7 cellular contexts compared by ENCODE assay signal in the genomic region with DNA sequence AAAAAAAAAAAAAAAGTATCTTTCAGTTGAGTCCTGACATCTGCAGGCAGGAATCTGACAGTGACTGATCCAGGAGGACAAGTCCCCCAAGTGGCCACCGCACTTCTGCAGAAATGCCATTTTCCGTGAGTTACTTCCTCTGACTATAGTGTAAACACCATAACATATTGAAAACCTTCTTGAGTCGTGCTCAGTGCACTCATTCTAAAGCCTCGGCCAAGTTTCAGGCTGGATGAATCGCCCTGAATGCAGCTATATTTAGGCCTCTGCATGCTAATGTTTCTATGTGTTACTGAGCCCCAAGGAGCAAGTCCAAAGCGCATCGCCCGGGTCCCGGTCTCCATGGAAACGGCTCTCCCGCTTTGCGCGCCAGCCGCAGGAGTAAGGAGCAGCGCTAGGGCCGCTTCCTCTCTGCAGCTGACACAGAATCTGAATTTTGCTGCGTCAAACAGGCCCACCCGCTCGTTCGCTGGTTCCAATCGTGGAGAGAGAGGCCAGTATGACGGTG.
A peak's percentile ranks its signal among the peaks of the same experiment; 100 is the strongest.
DNase-seq lines count a peak whose midpoint lies in the region; ATAC-seq and TF ChIP-seq lines count a peak whose summit lies in the region.

No MANE protein-coding gene starts in this region.

- H3K4me3 ChIP-seq in GM06990 (replicated peaks; ENCODE audit: low read depth, low read length): no peak overlapping the region

- H3K36me3 ChIP-seq in GM06990 (ENCODE audit: control insufficient read depth, insufficient read depth, low read length): no peaks in the 10 kb centered on the region

- no peak for ATAC-seq in HG02588 (IDR thresholded peaks at IDR 0.05; ENCODE audit: unreplicated experiment)
- no peak for ATAC-seq in HG03460 (IDR thresholded peaks at IDR 0.05; ENCODE audit: unreplicated experiment)

- H3K27me3 ChIP-seq in GM06990 (replicated peaks; ENCODE audit: control insufficient read depth, insufficient read depth, low read length): no peaks in the 10 kb centered on the region; the same call in 1 of the 2 replicates

- H3K4me3 Mint-ChIP-seq in nephron: peak overlapping the region; percentile 27 to 33 (median 31)

- no peaks in the 10 kb centered on the region for H3K9me3 Mint-ChIP-seq in nephron

- H3K36me3 Mint-ChIP-seq in nephron (ENCODE audit: low read depth): no peaks in the 10 kb centered on the region

- TF ChIP-seq CTCF in GM06990 (IDR thresholded peaks at IDR 0.05; ENCODE audit: insufficient read depth, low read length, poor library complexity, severe bottlenecking): no peak
- TF ChIP-seq CTCF in nephron (IDR thresholded peaks at IDR 0.05; ENCODE audit: unreplicated experiment in 3 of 3): peak in 1 of 3 experiments; percentile 14

- peak; percentile 8 for DNase-seq in GM06990 (ENCODE audit: extremely low read depth, insufficient read length)
- DNase-seq in NCI-H69 (lab: John Stamatoyannopoulos, UW): peak; percentile 63
- peak; percentile 84 for DNase-seq in ecto neural progenitor cell (ENCODE audit: low spot score)
- DNase-seq in DMS79 treated with DMSO at 0.1 percent for 48 hours (lab: John Stamatoyannopoulos, UW): no peak

- H3K27me3 Mint-ChIP-seq in nephron (ENCODE audit: low read depth): peaks cover 35% of the 10 kb centered on the region

- H3K4me1 Mint-ChIP-seq in nephron: peaks cover 8% of the 10 kb centered on the region

- H3K27ac Mint-ChIP-seq in nephron: peak overlapping the region in 1 of 3 experiments; percentile 20
